ENCODE assay signal across 12 cellular contexts in the genomic region with DNA sequence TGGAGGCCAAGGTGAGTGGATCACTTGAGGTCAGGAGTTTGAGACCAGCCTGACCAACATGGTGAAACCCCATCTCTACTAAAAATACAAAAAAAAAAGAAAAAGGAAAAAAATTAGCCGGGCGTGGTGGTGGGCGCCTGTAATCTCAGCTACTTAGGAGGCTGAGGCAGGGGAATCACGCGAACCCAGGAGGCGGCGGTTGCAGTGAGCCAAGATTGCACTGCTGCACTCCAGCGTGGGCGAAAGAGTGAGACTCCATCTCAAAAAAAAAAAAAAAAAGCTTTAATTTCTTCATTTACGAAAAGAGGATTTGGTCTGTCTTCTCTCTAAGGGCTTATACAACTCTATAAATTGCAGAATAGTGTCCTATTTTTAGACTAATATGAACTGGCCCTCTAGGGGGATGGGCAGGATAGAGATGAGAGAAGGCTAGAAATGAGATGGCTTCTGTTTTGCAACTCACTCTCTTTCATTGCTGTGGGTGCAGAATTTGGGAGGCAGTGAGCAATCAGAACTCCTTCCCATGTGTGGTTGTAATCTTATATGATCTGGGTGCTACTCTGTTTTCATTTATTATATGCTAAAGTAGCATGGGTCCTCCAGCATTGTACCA. TPM values are rescaled to one million over a fixed set of nuclear protein-coding genes. Genes with fewer than 3 reads are reported as not detected.
A peak's percentile ranks its signal among the peaks of the same experiment; 100 is the strongest.
DNase-seq lines count a peak whose midpoint lies in the region; ATAC-seq and TF ChIP-seq lines count a peak whose summit lies in the region.
"Had no signal": no experiment of that assay in that cellular context is flagged by ENCODE, and none has a peak within 500 bp of the region (broad histone marks: within the 10 kb centered on the region; RNA-seq: fewer than 3 reads in every experiment).

No MANE protein-coding gene starts in this region.

- POLR2A ChIA-PET in RWPE1 (lab: Yijun Ruan, JAX; ENCODE audit: low non-redundant PET) = no interaction called here

- H3K27ac ChIP-seq in cardiac muscle cell (peak overlapping the region; percentile 42), psoas muscle (no peak overlapping the region), RWPE1 (no peak overlapping the region)

- CTCF ChIA-PET in RWPE1 (lab: Yijun Ruan, JAX) = interaction anchor here (0.6 kb wide), 1 partner anchor 132 kb away, joined by 9 read pairs; no protein-coding TSS in a partner anchor

- TF ChIP-seq CTCF in cardiac muscle cell (IDR thresholded peaks at IDR 0.05; ENCODE audit: low read depth, low read length) (no peak), psoas muscle (IDR thresholded peaks at IDR 0.05) (no peak), RWPE1 (conservative IDR thresholded peaks at IDR 0.05; ENCODE audit: low read depth) (no peak)

- WGBS in psoas muscle, 3 donors = 87 to 93% (median 87%) methylated on average over 10 of the region's 10 CpGs

- H3K9me3 ChIP-seq in cardiac muscle cell (ENCODE audit: low read depth) (no peaks in the 10 kb centered on the region), psoas muscle (no peaks in the 10 kb centered on the region)

- ATAC-seq in GM18511 (IDR thresholded peaks at IDR 0.05; ENCODE audit: unreplicated experiment) (peak; percentile 66), psoas muscle (peak in 3 of 4 donors; percentile 46 to 68 (median 53)), HG03135 (IDR thresholded peaks at IDR 0.05; ENCODE audit: unreplicated experiment) (no peak), GM18502 (IDR thresholded peaks at IDR 0.05; ENCODE audit: poor library complexity, unreplicated experiment) (no peak)
- ATAC-seq: stimulated activated memory B cell treated with anti-CD40 and anti-IgM and Interleukin-4, amounts not matched to agents 10 μg/mL and 1 μg/mL and 100 μg/mL, for 72 hours had no signal

- no peak overlapping the region for H3K4me3 ChIP-seq in cardiac muscle cell
- no peak overlapping the region for H3K4me3 ChIP-seq in psoas muscle
- H3K4me3 ChIP-seq: lung had no signal

- H3K27me3 ChIP-seq in cardiac muscle cell = no peaks in the 10 kb centered on the region
- no peaks in the 10 kb centered on the region for H3K27me3 ChIP-seq in psoas muscle (ENCODE audit: insufficient read depth in 3 of 3, low read length in 2 of 3)

- H3K4me1 ChIP-seq in cardiac muscle cell (ENCODE audit: low read depth) (peaks cover 35% of the 10 kb centered on the region), psoas muscle (no peaks in the 10 kb centered on the region)

- H3K36me3 ChIP-seq in cardiac muscle cell (no peaks in the 10 kb centered on the region), psoas muscle (ENCODE audit: insufficient read depth in 1 of 2, low read depth in 1 of 2) (no peaks in the 10 kb centered on the region)

- DNase-seq in MV-4-11 (lab: John Stamatoyannopoulos, UW) (peak; percentile 33), cardiac muscle cell (ENCODE audit: low read depth in 1 of 2, low spot score in 1 of 2) (no peak), psoas muscle (no peak), RWPE1 (ENCODE audit: low spot score) (no peak), D341Med (ENCODE audit: low spot score) (no peak)
- DNase-seq: stimulated activated CD4-positive, alpha-beta T cell treated with anti-CD3 and anti-CD28 coated beads, Interleukin-15, amount 100 ng/mL, for 24 hours; T-cell had no signal

- intact Hi-C loops in psoas muscle (cut with DNase I) = no loop called here

RNA-seq across cellular contexts. Expression of a gene that starts 11.3 kb away (rescaled TPM):
- total RNA-seq in cardiac muscle cell = 6.3 and 8.2 TPM in 2 replicates
- 1.1 and 5.5 TPM in 2 replicates for polyA plus RNA-seq in cardiac muscle cell
- total RNA-seq in psoas muscle = 1 to 10 TPM; 1.5 to 3.7 (median 2.1) TPM
- polyA plus RNA-seq in psoas muscle = under 1 TPM; 0.39 to 0.97 (median 0.69) TPM

RNA-seq across cellular contexts. Expression of a gene that starts 58.0 kb away (rescaled TPM):
- total RNA-seq in cardiac muscle cell (6.1 and 17.3 TPM in 2 replicates), psoas muscle (10 to 100 TPM in 1 of 4 donors, 1 to 10 TPM in 3; 6.3 to 12.3 (median 8.6) TPM)
- polyA plus RNA-seq in cardiac muscle cell (17.3 and 20.3 TPM in 2 replicates), psoas muscle (10 to 100 TPM in 1 of 3 donors, 1 to 10 TPM in 2; 7.5 to 21.4 (median 9.3) TPM)

RNA-seq across cellular contexts. Expression of a gene that starts 58.2 kb away (rescaled TPM):
- total RNA-seq in cardiac muscle cell (3.0 and 3.8 TPM in 2 replicates), psoas muscle (1 to 10 TPM; 4.2 to 6.7 (median 5.3) TPM)
- polyA plus RNA-seq in cardiac muscle cell (7.1 and 8.7 TPM in 2 replicates), psoas muscle (10 to 100 TPM in 1 of 3 donors, 1 to 10 TPM in 2; 3.2 to 10.9 (median 5.8) TPM)

Comparison
In these comparisons a context has a peak if more than half of its experiments do, and no peak if none do; other contexts are left out.
1. ATAC-seq: peak in GM18511 (single experiment) and psoas muscle (3 of 4); none in HG03135 (single experiment) and GM18502 (single experiment).